Comparison of ENCODE assay signal across 1 cellular context in genomic region chr10:71748671-71749191, GRCh38.
TF ChIP-seq lines count a peak whose summit lies in the region.

No MANE protein-coding gene starts in this region.

TF ChIP-seq in H1, 55 proteins besides CTCF, POLR2A, EP300 and RAD21 (continued from another document):
- TF ChIP-seq USF2 (IDR thresholded peaks at IDR 0.05; ENCODE audit: low read length) (no peak), CEBPB (IDR thresholded peaks at IDR 0.05; ENCODE audit: low read depth, low read length) (no peak), SP4 (IDR thresholded peaks at IDR 0.05; ENCODE audit: low read length) (no peak), POLR2AphosphoS5 (IDR thresholded peaks at IDR 0.05; ENCODE audit: low read depth, low read length) (no peak), JUND (IDR thresholded peaks at IDR 0.05; ENCODE audit: low read length) (no peak), TEAD4 (IDR thresholded peaks at IDR 0.05; ENCODE audit: low read depth, low read length) (no peak), ATF3 (IDR thresholded peaks at IDR 0.05; ENCODE audit: insufficient read depth, low read depth, low read length) (no peak), ZNF274 (IDR thresholded peaks at IDR 0.05; ENCODE audit: borderline replicate concordance, extremely low read depth, low read length) (no peak), SUZ12 (IDR thresholded peaks at IDR 0.05; ENCODE audit: low read length) (no peak), KDM4A (IDR thresholded peaks at IDR 0.05; ENCODE audit: low read depth, low read length, severe bottlenecking) (no peak), TBP (IDR thresholded peaks at IDR 0.05; ENCODE audit: low read depth, low read length) (no peak), BRCA1 (IDR thresholded peaks at IDR 0.05; ENCODE audit: low read depth, low read length) (no peak), BCL11A (IDR thresholded peaks at IDR 0.05; ENCODE audit: low read depth in 2 of 2, low read length in 2 of 2) (no peak)
